23 cellular contexts compared by ENCODE assay signal in the genomic region with DNA sequence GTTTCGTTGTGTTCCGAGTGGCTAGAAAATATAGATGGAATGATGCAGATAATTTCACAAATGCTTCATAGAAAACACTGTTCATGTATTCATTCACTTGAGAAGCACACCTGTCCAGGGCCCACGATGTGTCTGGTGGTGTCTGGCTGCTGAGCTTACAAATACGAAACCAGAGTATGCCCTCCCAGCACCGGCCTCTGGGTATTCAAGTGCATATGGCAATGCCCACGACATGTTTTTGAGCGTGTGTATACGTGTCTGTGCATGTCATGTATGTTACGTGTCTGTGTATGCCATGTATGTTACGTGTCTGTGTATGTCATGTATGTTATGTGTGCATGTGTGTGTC. TPM values are rescaled to one million over a fixed set of nuclear protein-coding genes. Genes with fewer than 3 reads are reported as not detected.
A peak's percentile ranks its signal among the peaks of the same experiment; 100 is the strongest.
DNase-seq lines count a peak whose midpoint lies in the region; ATAC-seq and TF ChIP-seq lines count a peak whose summit lies in the region.
"Had no signal": no experiment of that assay in that cellular context is flagged by ENCODE, and none has a peak within 500 bp of the region (broad histone marks: within the 10 kb centered on the region; RNA-seq: fewer than 3 reads in every experiment).

No MANE protein-coding gene starts in this region.

- peaks cover 48% of the 10 kb centered on the region for H3K4me1 Mint-ChIP-seq in activated CD4-positive, alpha-beta memory T cell treated with anti-CD3 and anti-CD28 coated beads for 36 hours (ENCODE audit: low read depth)
- H3K4me1 Mint-ChIP-seq in activated CD4-positive, alpha-beta memory T cell treated with anti-CD3 and anti-CD28 coated beads, Interleukin-2, amount 10 ng/mL, durations not matched to agents 7 days and 5 days = peaks cover 56% of the 10 kb centered on the region
- H3K4me1 Mint-ChIP-seq in activated naive CD8-positive, alpha-beta T cell treated with anti-CD3 and anti-CD28 coated beads, Interleukin-2, amount 50 U/mL, for 24 hours = peaks cover 38% of the 10 kb centered on the region
- H3K4me1 Mint-ChIP-seq in activated naive CD8-positive, alpha-beta T cell treated with anti-CD3 and anti-CD28 coated beads for 36 hours = peaks cover 22% of the 10 kb centered on the region
- H3K4me1 Mint-ChIP-seq in stimulated activated effector memory CD8-positive, alpha-beta T cell treated with anti-CD3 and anti-CD28 coated beads, Interleukin-12 subunit alpha, Interleukin-12 subunit beta, amount 100 ng/mL, for 72 hours = peaks cover 60% of the 10 kb centered on the region

- H3K27me3 Mint-ChIP-seq in activated CD4-positive, alpha-beta memory T cell treated with anti-CD3 and anti-CD28 coated beads for 36 hours = no peaks in the 10 kb centered on the region
- H3K27me3 Mint-ChIP-seq in activated CD4-positive, alpha-beta memory T cell treated with anti-CD3 and anti-CD28 coated beads, Interleukin-2, amount 10 ng/mL, durations not matched to agents 7 days and 5 days = no peaks in the 10 kb centered on the region
- no peaks in the 10 kb centered on the region for H3K27me3 Mint-ChIP-seq in activated naive CD8-positive, alpha-beta T cell treated with anti-CD3 and anti-CD28 coated beads, Interleukin-2, amount 50 U/mL, for 24 hours
- no peaks in the 10 kb centered on the region for H3K27me3 Mint-ChIP-seq in activated naive CD8-positive, alpha-beta T cell treated with anti-CD3 and anti-CD28 coated beads for 36 hours
- H3K27me3 Mint-ChIP-seq: CD4-positive, alpha-beta T cell had no signal

- H3K9me3 ChIP-seq in colonic mucosa = no peaks in the 10 kb centered on the region
- H3K9me3 ChIP-seq: BE2C, Caco-2, Peyer's patch had no signal

- ATAC-seq in activated naive CD8-positive, alpha-beta T cell treated with anti-CD3 and anti-CD28 coated beads, Interleukin-2, amount 50 U/mL, for 24 hours = no peak
- ATAC-seq in stimulated activated effector memory CD8-positive, alpha-beta T cell treated with anti-CD3 and anti-CD28 coated beads, Interleukin-12 subunit alpha, Interleukin-12 subunit beta, amount 100 ng/mL, for 72 hours = no peak
- no peak for ATAC-seq in HG02588 (IDR thresholded peaks at IDR 0.05; ENCODE audit: unreplicated experiment)
- ATAC-seq: HepG2 had no signal

- H3K4me3 ChIP-seq in colonic mucosa = no peak overlapping the region
- H3K4me3 ChIP-seq: Peyer's patch had no signal

- H3K9ac ChIP-seq in colonic mucosa (ENCODE audit: low read depth in 2 of 2, low read length in 2 of 2) = no peak overlapping the region

- no peaks in the 10 kb centered on the region for H3K4me1 ChIP-seq in colonic mucosa
- H3K4me1 ChIP-seq: BE2C, Caco-2, Peyer's patch had no signal

- POLR2A ChIA-PET in activated CD4-positive, alpha-beta memory T cell treated with anti-CD3 and anti-CD28 coated beads for 36 hours (lab: Charles Lee) = no interaction called here
- POLR2A ChIA-PET in activated CD4-positive, alpha-beta memory T cell treated with anti-CD3 and anti-CD28 coated beads, Interleukin-2, amount 10 ng/mL, durations not matched to agents 7 days and 5 days (lab: Charles Lee) = no interaction called here
- POLR2A ChIA-PET in GM10248 (lab: Yijun Ruan, JAX) = no interaction called here

- no peaks in the 10 kb centered on the region for H3K27me3 ChIP-seq in colonic mucosa
- H3K27me3 ChIP-seq: Peyer's patch had no signal

- DNase-seq in activated CD4-positive, alpha-beta memory T cell treated with anti-CD3 and anti-CD28 coated beads for 36 hours = no peak
- no peak for DNase-seq in activated CD4-positive, alpha-beta memory T cell treated with anti-CD3 and anti-CD28 coated beads, Interleukin-2, amount 10 ng/mL, durations not matched to agents 7 days and 5 days
- no peak for DNase-seq in activated naive CD8-positive, alpha-beta T cell treated with anti-CD3 and anti-CD28 coated beads, Interleukin-2, amount 50 U/mL, for 24 hours
- no peak for DNase-seq in activated naive CD8-positive, alpha-beta T cell treated with anti-CD3 and anti-CD28 coated beads for 36 hours
- peak; percentile 13 for DNase-seq in colonic mucosa
- DNase-seq in stimulated activated effector memory CD8-positive, alpha-beta T cell treated with anti-CD3 and anti-CD28 coated beads, Interleukin-12 subunit alpha, Interleukin-12 subunit beta, amount 100 ng/mL, for 72 hours (ENCODE audit: low spot score in 2 of 2) = peak in 1 of 2 donors; percentile 46
- DNase-seq in GM10248 (ENCODE audit: extremely low spot score) = no peak
- DNase-seq: BE2C; Caco-2; CD4-positive, alpha-beta T cell; GDM1; GOT3; KG1; NCI-H1105 treated with DMSO at 0.1 percent for 48 hours; NCI-H1694; NCI-H2081 treated with DMSO at 0.1 percent for 48 hours; NCI-H510A; NCI-H748 treated with DMSO at 0.1 percent for 48 hours; NK-92 treated with Interleukin-12 subunit alpha and Interleukin-12 subunit beta, amount 100 ng/mL, for 24 hours; Peyer's patch had no signal

- no peak overlapping the region for H3K27ac ChIP-seq in colonic mucosa
- H3K27ac ChIP-seq: Peyer's patch had no signal

- H3K4me3 Mint-ChIP-seq in activated CD4-positive, alpha-beta memory T cell treated with anti-CD3 and anti-CD28 coated beads for 36 hours = no peak overlapping the region
- H3K4me3 Mint-ChIP-seq in activated CD4-positive, alpha-beta memory T cell treated with anti-CD3 and anti-CD28 coated beads, Interleukin-2, amount 10 ng/mL, durations not matched to agents 7 days and 5 days = no peak overlapping the region
- no peak overlapping the region for H3K4me3 Mint-ChIP-seq in activated naive CD8-positive, alpha-beta T cell treated with anti-CD3 and anti-CD28 coated beads, Interleukin-2, amount 50 U/mL, for 24 hours
- H3K4me3 Mint-ChIP-seq in activated naive CD8-positive, alpha-beta T cell treated with anti-CD3 and anti-CD28 coated beads for 36 hours = no peak overlapping the region
- H3K4me3 Mint-ChIP-seq in stimulated activated effector memory CD8-positive, alpha-beta T cell treated with anti-CD3 and anti-CD28 coated beads, Interleukin-12 subunit alpha, Interleukin-12 subunit beta, amount 100 ng/mL, for 72 hours = no peak overlapping the region
- H3K4me3 Mint-ChIP-seq: CD4-positive, alpha-beta T cell had no signal

- H3K36me3 Mint-ChIP-seq in activated CD4-positive, alpha-beta memory T cell treated with anti-CD3 and anti-CD28 coated beads for 36 hours = peaks cover 93% of the 10 kb centered on the region
- H3K36me3 Mint-ChIP-seq in activated CD4-positive, alpha-beta memory T cell treated with anti-CD3 and anti-CD28 coated beads, Interleukin-2, amount 10 ng/mL, durations not matched to agents 7 days and 5 days (ENCODE audit: low read depth) = peaks cover 90% of the 10 kb centered on the region
- H3K36me3 Mint-ChIP-seq in activated naive CD8-positive, alpha-beta T cell treated with anti-CD3 and anti-CD28 coated beads, Interleukin-2, amount 50 U/mL, for 24 hours (ENCODE audit: low read depth) = peaks cover 87% of the 10 kb centered on the region
- H3K36me3 Mint-ChIP-seq in activated naive CD8-positive, alpha-beta T cell treated with anti-CD3 and anti-CD28 coated beads for 36 hours = peaks cover 93% of the 10 kb centered on the region
- peaks cover 100% of the 10 kb centered on the region for H3K36me3 Mint-ChIP-seq in stimulated activated effector memory CD8-positive, alpha-beta T cell treated with anti-CD3 and anti-CD28 coated beads, Interleukin-12 subunit alpha, Interleukin-12 subunit beta, amount 100 ng/mL, for 72 hours

- intact Hi-C loops in activated CD4-positive, alpha-beta memory T cell treated with anti-CD3 and anti-CD28 coated beads for 36 hours (cut with micrococcal nuclease) = no loop called here
- intact Hi-C loops in colonic mucosa (cut with DNase I) = no loop called here

- CTCF ChIA-PET in activated CD4-positive, alpha-beta memory T cell treated with anti-CD3 and anti-CD28 coated beads for 36 hours (lab: Charles Lee) = no interaction called here
- CTCF ChIA-PET in activated CD4-positive, alpha-beta memory T cell treated with anti-CD3 and anti-CD28 coated beads, Interleukin-2, amount 10 ng/mL, durations not matched to agents 7 days and 5 days (lab: Charles Lee) = no interaction called here
- CTCF ChIA-PET in GM10248 (lab: Yijun Ruan, JAX) = no interaction called here

- no peaks in the 10 kb centered on the region for H3K36me3 ChIP-seq in colonic mucosa
- H3K36me3 ChIP-seq: BE2C, Peyer's patch had no signal

- no peaks in the 10 kb centered on the region for H3K9me3 Mint-ChIP-seq in activated CD4-positive, alpha-beta memory T cell treated with anti-CD3 and anti-CD28 coated beads for 36 hours
- no peaks in the 10 kb centered on the region for H3K9me3 Mint-ChIP-seq in activated CD4-positive, alpha-beta memory T cell treated with anti-CD3 and anti-CD28 coated beads, Interleukin-2, amount 10 ng/mL, durations not matched to agents 7 days and 5 days
- no peaks in the 10 kb centered on the region for H3K9me3 Mint-ChIP-seq in activated naive CD8-positive, alpha-beta T cell treated with anti-CD3 and anti-CD28 coated beads, Interleukin-2, amount 50 U/mL, for 24 hours
- no peaks in the 10 kb centered on the region for H3K9me3 Mint-ChIP-seq in activated naive CD8-positive, alpha-beta T cell treated with anti-CD3 and anti-CD28 coated beads for 36 hours
- no peaks in the 10 kb centered on the region for H3K9me3 Mint-ChIP-seq in stimulated activated effector memory CD8-positive, alpha-beta T cell treated with anti-CD3 and anti-CD28 coated beads, Interleukin-12 subunit alpha, Interleukin-12 subunit beta, amount 100 ng/mL, for 72 hours
- H3K9me3 Mint-ChIP-seq: CD4-positive, alpha-beta T cell had no signal

- H3K27ac Mint-ChIP-seq in activated CD4-positive, alpha-beta memory T cell treated with anti-CD3 and anti-CD28 coated beads for 36 hours = peak overlapping the region; percentile 23
- H3K27ac Mint-ChIP-seq in activated CD4-positive, alpha-beta memory T cell treated with anti-CD3 and anti-CD28 coated beads, Interleukin-2, amount 10 ng/mL, durations not matched to agents 7 days and 5 days = no peak overlapping the region
- peak overlapping the region; percentile 49 for H3K27ac Mint-ChIP-seq in activated naive CD8-positive, alpha-beta T cell treated with anti-CD3 and anti-CD28 coated beads, Interleukin-2, amount 50 U/mL, for 24 hours
- no peak overlapping the region for H3K27ac Mint-ChIP-seq in activated naive CD8-positive, alpha-beta T cell treated with anti-CD3 and anti-CD28 coated beads for 36 hours
- H3K27ac Mint-ChIP-seq in stimulated activated effector memory CD8-positive, alpha-beta T cell treated with anti-CD3 and anti-CD28 coated beads, Interleukin-12 subunit alpha, Interleukin-12 subunit beta, amount 100 ng/mL, for 72 hours = peak overlapping the region; percentile 61
- H3K27ac Mint-ChIP-seq: CD4-positive, alpha-beta T cell had no signal

- TF ChIP-seq CTCF in colonic mucosa (IDR thresholded peaks at IDR 0.05) = no peak
- TF ChIP-seq CTCF in GM10248 (IDR thresholded peaks at IDR 0.05; ENCODE audit: control extremely low read depth, extremely low read depth, low read depth, missing control alignments) = no peak

RNA-seq across cellular contexts. Expression of a gene that starts 37.9 kb away (rescaled TPM):
- total RNA-seq in activated CD4-positive, alpha-beta memory T cell treated with anti-CD3 and anti-CD28 coated beads for 36 hours = 100 to 1,000 TPM; 961 to 988 TPM
- total RNA-seq in activated CD4-positive, alpha-beta memory T cell treated with anti-CD3 and anti-CD28 coated beads, Interleukin-2, amount 10 ng/mL, durations not matched to agents 7 days and 5 days = 100 to 1,000 TPM; 437 to 446 TPM
- 100 to 1,000 TPM; 680 to 698 TPM for total RNA-seq in activated naive CD8-positive, alpha-beta T cell treated with anti-CD3 and anti-CD28 coated beads for 36 hours
- 1 to 10 TPM; 1.7 to 2.4 TPM for total RNA-seq in colonic mucosa
- total RNA-seq: Caco-2, Daoy, HepG2 had no signal

RNA-seq across cellular contexts. Expression of a gene that starts 47.0 kb away (rescaled TPM):
- total RNA-seq in activated CD4-positive, alpha-beta memory T cell treated with anti-CD3 and anti-CD28 coated beads for 36 hours = 10 to 100 TPM; 20.1 to 20.2 TPM
- total RNA-seq in activated CD4-positive, alpha-beta memory T cell treated with anti-CD3 and anti-CD28 coated beads, Interleukin-2, amount 10 ng/mL, durations not matched to agents 7 days and 5 days = 10 to 100 TPM; 22.1 to 24.5 TPM
- 10 to 100 TPM; 27.8 to 30.0 TPM for total RNA-seq in activated naive CD8-positive, alpha-beta T cell treated with anti-CD3 and anti-CD28 coated beads for 36 hours
- 10 to 100 TPM; 11.5 to 16.0 TPM for total RNA-seq in colonic mucosa

Comparison
In these comparisons a context has a peak if more than half of its experiments do, and no peak if none do; other contexts are left out.
1. H3K27ac Mint-ChIP-seq: peak in activated CD4-positive, alpha-beta memory T cell treated with anti-CD3 and anti-CD28 coated beads for 36 hours (single experiment), activated naive CD8-positive, alpha-beta T cell treated with anti-CD3 and anti-CD28 coated beads, Interleukin-2, amount 50 U/mL, for 24 hours (single experiment) and stimulated activated effector memory CD8-positive, alpha-beta T cell treated with anti-CD3 and anti-CD28 coated beads, Interleukin-12 subunit alpha, Interleukin-12 subunit beta, amount 100 ng/mL, for 72 hours (single experiment); none in activated CD4-positive, alpha-beta memory T cell treated with anti-CD3 and anti-CD28 coated beads, Interleukin-2, amount 10 ng/mL, durations not matched to agents 7 days and 5 days (single experiment) and activated naive CD8-positive, alpha-beta T cell treated with anti-CD3 and anti-CD28 coated beads for 36 hours (single experiment).
2. RNA of a gene that starts 37.9 kb away (total RNA-seq): 961 to 988 TPM in activated CD4-positive, alpha-beta memory T cell treated with anti-CD3 and anti-CD28 coated beads for 36 hours, 680 to 698 TPM in activated naive CD8-positive, alpha-beta T cell treated with anti-CD3 and anti-CD28 coated beads for 36 hours and 437 to 446 TPM in activated CD4-positive, alpha-beta memory T cell treated with anti-CD3 and anti-CD28 coated beads, Interleukin-2, amount 10 ng/mL, durations not matched to agents 7 days and 5 days; 1.7 to 2.4 TPM in colonic mucosa; every median in the first group is over 100 times any median in the second.